Comparison of ENCODE assay signal across 8 cellular contexts in the genomic region with DNA sequence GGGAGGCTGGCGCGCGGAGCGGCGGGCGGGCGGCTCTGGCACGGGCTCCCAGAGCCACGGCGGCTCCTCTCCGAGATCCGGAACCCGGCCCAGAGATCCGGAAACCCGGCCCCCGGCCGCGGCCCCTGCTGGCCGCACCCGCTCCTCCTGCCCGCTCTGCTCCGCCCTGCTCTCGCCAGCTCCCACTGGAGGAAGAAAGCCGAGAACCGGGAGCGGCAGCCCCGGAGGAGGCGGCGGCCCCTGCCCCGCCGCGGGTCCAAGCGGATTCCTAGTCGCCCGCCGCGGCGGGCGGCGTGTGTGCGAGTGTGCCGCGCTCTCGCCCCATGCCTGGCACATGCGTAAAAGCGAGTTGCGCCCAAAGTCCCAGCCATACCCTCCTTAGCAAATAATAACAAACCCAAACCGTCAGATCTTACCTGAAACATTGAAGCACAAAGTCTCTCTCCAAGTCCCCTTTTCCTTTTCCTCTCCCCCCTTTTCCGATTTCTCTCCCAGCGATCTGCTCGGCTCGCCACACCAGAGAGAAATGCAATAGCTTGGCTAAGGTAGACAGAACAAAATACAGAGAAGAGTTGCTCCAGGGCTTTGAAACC.
DNase-seq lines count a peak whose midpoint lies in the region; ATAC-seq lines count a peak whose summit lies in the region.

No MANE protein-coding gene starts in this region.

- H3K27ac ChIP-seq in neuronal stem cell (replicated peaks; ENCODE audit: low read length), result no peak overlapping the region

- no peak overlapping the region for H2BK15ac ChIP-seq in neuronal stem cell (ENCODE audit: low read length)

- ATAC-seq in HG02798 (IDR thresholded peaks at IDR 0.05; ENCODE audit: poor library complexity, unreplicated experiment) (peak; percentile 74), Right ventricle myocardium inferior (peak; percentile 93), HG03565 (IDR thresholded peaks at IDR 0.05; ENCODE audit: unreplicated experiment) (no peak)

- H3K27ac Mint-ChIP-seq in activated naive CD8-positive, alpha-beta T cell treated with anti-CD3 and anti-CD28 coated beads for 36 hours, result no peak overlapping the region

- intact Hi-C loops in Right ventricle myocardium inferior (cut with DNase I), result no loop called here

- no peak overlapping the region for H2AK5ac ChIP-seq in neuronal stem cell (ENCODE audit: low read depth, low read length)

- peaks cover 0 to 5% (median 0%) of the 10 kb centered on the region in 3 experiments for H3K27me3 ChIP-seq in neuronal stem cell (ENCODE audit: control insufficient read depth in 3 of 3, insufficient read depth in 3 of 3, low read depth in 1 of 3, low read length in 3 of 3)

- no peaks in the 10 kb centered on the region for H3K9me3 Mint-ChIP-seq in activated naive CD8-positive, alpha-beta T cell treated with anti-CD3 and anti-CD28 coated beads for 36 hours

- H2BK120ac ChIP-seq in neuronal stem cell (ENCODE audit: low read depth, low read length), result no peak overlapping the region

- peaks cover 7 to 23% of the 10 kb centered on the region in 2 donors for H3K4me1 ChIP-seq in neuronal stem cell (ENCODE audit: control insufficient read depth in 2 of 2, insufficient read depth in 1 of 2, low read depth in 1 of 2, low read length in 2 of 2)

- H3K18ac ChIP-seq in neuronal stem cell (ENCODE audit: low read length), result peak overlapping the region; percentile 74

- H2BK12ac ChIP-seq in neuronal stem cell (ENCODE audit: low read length), result no peak overlapping the region

- H3K36me3 Mint-ChIP-seq in activated naive CD8-positive, alpha-beta T cell treated with anti-CD3 and anti-CD28 coated beads for 36 hours, result no peaks in the 10 kb centered on the region

- H3K4ac ChIP-seq in neuronal stem cell (ENCODE audit: low read length), result no peak overlapping the region

- no peak overlapping the region for H4K91ac ChIP-seq in neuronal stem cell (ENCODE audit: low read depth, low read length, poor library complexity)

- H3K36me3 ChIP-seq in neuronal stem cell (replicated peaks in 1 of 2; ENCODE audit: control insufficient read depth in 2 of 2, insufficient read depth in 2 of 2, low read length in 2 of 2), result no peaks in the 10 kb centered on the region

- peaks cover 76% of the 10 kb centered on the region for H3K27me3 Mint-ChIP-seq in activated naive CD8-positive, alpha-beta T cell treated with anti-CD3 and anti-CD28 coated beads for 36 hours

- peak overlapping the region; percentile 74 for H3K4me2 ChIP-seq in neuronal stem cell (ENCODE audit: insufficient read depth, low read length, poor library complexity, severe bottlenecking)

- WGBS in neuronal stem cell (ENCODE audit: extremely low coverage in 2 of 2, insufficient read length in 2 of 2, insufficient replicate concordance in 1 of 2), 2 donors, result no CpG with 5 or more reads among the region's 52 CpGs

- H3K4me3 Mint-ChIP-seq in activated naive CD8-positive, alpha-beta T cell treated with anti-CD3 and anti-CD28 coated beads for 36 hours, result peak overlapping the region; percentile 72

- no peak overlapping the region for H4K8ac ChIP-seq in neuronal stem cell (ENCODE audit: low read depth, low read length)

- H2BK5ac ChIP-seq in neuronal stem cell (ENCODE audit: low read length), result no peak overlapping the region

- H3K9ac ChIP-seq in neuronal stem cell (ENCODE audit: low read depth, low read length, poor library complexity), result no peak overlapping the region

- H2AFZ ChIP-seq in neuronal stem cell (ENCODE audit: low read length), result peak overlapping the region; percentile 54

- peaks cover 12% of the 10 kb centered on the region for H3K4me1 Mint-ChIP-seq in activated naive CD8-positive, alpha-beta T cell treated with anti-CD3 and anti-CD28 coated beads for 36 hours

- H3K14ac ChIP-seq in neuronal stem cell (ENCODE audit: low read length), result no peak overlapping the region

- peak; percentile 49 for DNase-seq in stimulated activated CD4-positive, alpha-beta T cell treated with anti-CD3 and anti-CD28 coated beads, Interleukin-15, amount 100 ng/mL, for 24 hours
- DNase-seq in stimulated activated CD4-positive, alpha-beta T cell treated with anti-CD3 and anti-CD28 coated beads, Interleukin-4, amount 100 ng/mL, for 24 hours, result no peak
- DNase-seq in NCI-H345 (lab: John Stamatoyannopoulos, UW), result peak; percentile 81
- DNase-seq in activated naive CD8-positive, alpha-beta T cell treated with anti-CD3 and anti-CD28 coated beads for 36 hours, result peak; percentile 17
- peak; percentile 90 for DNase-seq in Right ventricle myocardium inferior (ENCODE audit: missing footprints)
- peak; percentile 54 for DNase-seq in neuronal stem cell (ENCODE audit: low spot score)

- H3K9me3 ChIP-seq in neuronal stem cell (replicated peaks in 1 of 2; ENCODE audit: control insufficient read depth in 2 of 2, insufficient read depth in 1 of 2, low read depth in 1 of 2, low read length in 2 of 2), result no peaks in the 10 kb centered on the region

- H3K4me3 ChIP-seq in neuronal stem cell (ENCODE audit: low read length in 2 of 2), result peak overlapping the region; percentile 63 to 87

- no peaks in the 10 kb centered on the region for H3K79me1 ChIP-seq in neuronal stem cell (ENCODE audit: low read depth, low read length)

- H3K23ac ChIP-seq in neuronal stem cell (ENCODE audit: low read depth, low read length, poor library complexity), result no peak overlapping the region
